Comparison of ENCODE assay signal across 1 cellular context in the genomic region with DNA sequence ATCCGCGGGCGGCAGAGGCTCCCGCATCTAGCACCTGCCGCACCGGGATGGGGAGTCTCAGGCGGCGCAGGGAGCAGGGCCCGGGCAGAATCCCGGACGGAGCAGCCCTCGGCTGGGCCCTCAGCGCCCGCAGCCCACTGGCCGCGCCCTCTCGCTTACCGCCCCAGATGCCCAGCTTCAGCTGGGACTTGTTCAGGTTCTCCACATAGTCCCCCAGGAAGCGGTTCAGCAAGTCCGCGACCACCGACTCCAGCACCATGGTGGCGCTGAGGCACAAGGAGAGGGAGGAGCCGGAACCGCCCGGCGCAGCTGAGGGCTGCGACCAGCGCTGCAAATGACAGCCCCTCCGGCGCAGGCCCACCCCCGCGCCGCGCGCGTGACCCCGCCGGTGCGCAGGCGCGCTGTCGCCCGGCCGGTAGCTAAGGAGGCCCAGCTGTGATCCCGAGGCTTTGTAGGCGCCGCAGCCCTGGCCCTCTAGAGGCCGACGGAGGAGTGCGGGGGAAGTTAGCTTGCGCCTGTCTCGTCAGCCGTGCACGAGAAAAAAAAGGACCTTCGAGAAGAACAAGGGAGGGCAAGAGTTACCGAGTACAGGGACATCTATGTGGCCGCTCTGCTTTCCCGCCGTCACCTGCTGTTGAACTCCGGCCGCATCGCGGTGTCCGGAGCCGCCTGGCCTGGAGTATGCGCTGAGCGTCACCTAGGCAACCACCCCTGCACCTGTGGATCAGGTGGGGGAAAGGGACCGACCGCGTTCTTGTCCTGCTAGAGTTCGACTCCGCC.
A peak's percentile ranks its signal among the peaks of the same experiment; 100 is the strongest.
TF ChIP-seq lines count a peak whose summit lies in the region.

A gene with protein sequence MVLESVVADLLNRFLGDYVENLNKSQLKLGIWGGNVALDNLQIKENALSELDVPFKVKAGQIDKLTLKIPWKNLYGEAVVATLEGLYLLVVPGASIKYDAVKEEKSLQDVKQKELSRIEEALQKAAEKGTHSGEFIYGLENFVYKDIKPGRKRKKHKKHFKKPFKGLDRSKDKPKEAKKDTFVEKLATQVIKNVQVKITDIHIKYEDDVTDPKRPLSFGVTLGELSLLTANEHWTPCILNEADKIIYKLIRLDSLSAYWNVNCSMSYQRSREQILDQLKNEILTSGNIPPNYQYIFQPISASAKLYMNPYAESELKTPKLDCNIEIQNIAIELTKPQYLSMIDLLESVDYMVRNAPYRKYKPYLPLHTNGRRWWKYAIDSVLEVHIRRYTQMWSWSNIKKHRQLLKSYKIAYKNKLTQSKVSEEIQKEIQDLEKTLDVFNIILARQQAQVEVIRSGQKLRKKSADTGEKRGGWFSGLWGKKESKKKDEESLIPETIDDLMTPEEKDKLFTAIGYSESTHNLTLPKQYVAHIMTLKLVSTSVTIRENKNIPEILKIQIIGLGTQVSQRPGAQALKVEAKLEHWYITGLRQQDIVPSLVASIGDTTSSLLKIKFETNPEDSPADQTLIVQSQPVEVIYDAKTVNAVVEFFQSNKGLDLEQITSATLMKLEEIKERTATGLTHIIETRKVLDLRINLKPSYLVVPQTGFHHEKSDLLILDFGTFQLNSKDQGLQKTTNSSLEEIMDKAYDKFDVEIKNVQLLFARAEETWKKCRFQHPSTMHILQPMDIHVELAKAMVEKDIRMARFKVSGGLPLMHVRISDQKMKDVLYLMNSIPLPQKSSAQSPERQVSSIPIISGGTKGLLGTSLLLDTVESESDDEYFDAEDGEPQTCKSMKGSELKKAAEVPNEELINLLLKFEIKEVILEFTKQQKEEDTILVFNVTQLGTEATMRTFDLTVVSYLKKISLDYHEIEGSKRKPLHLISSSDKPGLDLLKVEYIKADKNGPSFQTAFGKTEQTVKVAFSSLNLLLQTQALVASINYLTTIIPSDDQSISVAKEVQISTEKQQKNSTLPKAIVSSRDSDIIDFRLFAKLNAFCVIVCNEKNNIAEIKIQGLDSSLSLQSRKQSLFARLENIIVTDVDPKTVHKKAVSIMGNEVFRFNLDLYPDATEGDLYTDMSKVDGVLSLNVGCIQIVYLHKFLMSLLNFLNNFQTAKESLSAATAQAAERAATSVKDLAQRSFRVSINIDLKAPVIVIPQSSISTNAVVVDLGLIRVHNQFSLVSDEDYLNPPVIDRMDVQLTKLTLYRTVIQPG (N-terminal part only) (minus strand): TSS at position 332 of the 780 bp plus-strand sequence. CDS start 73 bp downstream, at position 259.

TF ChIP-seq in K562, 482 proteins besides CTCF, POLR2A, EP300 and RAD21 (continued from another document and continues in another):
- TF ChIP-seq, protein P1, sequence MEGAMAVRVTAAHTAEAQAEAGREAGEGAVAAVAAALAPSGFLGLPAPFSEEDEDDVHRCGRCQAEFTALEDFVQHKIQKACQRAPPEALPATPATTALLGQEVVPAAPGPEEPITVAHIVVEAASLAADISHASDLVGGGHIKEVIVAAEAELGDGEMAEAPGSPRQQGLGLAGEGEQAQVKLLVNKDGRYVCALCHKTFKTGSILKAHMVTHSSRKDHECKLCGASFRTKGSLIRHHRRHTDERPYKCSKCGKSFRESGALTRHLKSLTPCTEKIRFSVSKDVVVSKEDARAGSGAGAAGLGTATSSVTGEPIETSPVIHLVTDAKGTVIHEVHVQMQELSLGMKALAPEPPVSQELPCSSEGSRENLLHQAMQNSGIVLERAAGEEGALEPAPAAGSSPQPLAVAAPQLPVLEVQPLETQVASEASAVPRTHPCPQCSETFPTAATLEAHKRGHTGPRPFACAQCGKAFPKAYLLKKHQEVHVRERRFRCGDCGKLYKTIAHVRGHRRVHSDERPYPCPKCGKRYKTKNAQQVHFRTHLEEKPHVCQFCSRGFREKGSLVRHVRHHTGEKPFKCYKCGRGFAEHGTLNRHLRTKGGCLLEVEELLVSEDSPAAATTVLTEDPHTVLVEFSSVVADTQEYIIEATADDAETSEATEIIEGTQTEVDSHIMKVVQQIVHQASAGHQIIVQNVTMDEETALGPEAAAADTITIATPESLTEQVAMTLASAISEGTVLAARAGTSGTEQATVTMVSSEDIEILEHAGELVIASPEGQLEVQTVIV (CRISPR knock-in tag; IDR thresholded peaks at IDR 0.05; ENCODE audit: borderline replicate concordance) = no peak
- TF ChIP-seq ZFP1 (CRISPR knock-in tag; IDR thresholded peaks at IDR 0.05) (no peak), ZNF175 (CRISPR knock-in tag; IDR thresholded peaks at IDR 0.05; ENCODE audit: low read depth) (no peak; the same call in 1 of the 2 replicates), NFXL1 (CRISPR knock-in tag; IDR thresholded peaks at IDR 0.05) (no peak), TEAD4 (IDR thresholded peaks at IDR 0.05; ENCODE audit: low read length) (peak; percentile 27; the same call in 1 of the 2 replicates), TEAD4 (CRISPR knock-in tag; IDR thresholded peaks at IDR 0.05; ENCODE audit: borderline replicate concordance) (no peak), ZNF407 (IDR thresholded peaks at IDR 0.05; ENCODE audit: low read depth) (0 out of 2 replicates have a peak, but pooled peaks have one; percentile 45), ZC3H11A (IDR thresholded peaks at IDR 0.05; ENCODE audit: low read depth, low read length) (0 out of 2 replicates have a peak, but pooled peaks have one; percentile 64), RBM39 (optimal IDR thresholded peaks at IDR 0.05; ENCODE audit: low read depth, low read length) (no peak), POLR2H (tag; IDR thresholded peaks at IDR 0.05; ENCODE audit: low read depth) (no peak), ZBTB11 (CRISPR knock-in tag; IDR thresholded peaks at IDR 0.05) (peak in 1 of 3 experiments; percentile 59; a peak in 1 of 6 replicates), TAF1 (IDR thresholded peaks at IDR 0.05; ENCODE audit: control insufficient read depth, extremely low read depth, insufficient read depth, low read length, severe bottlenecking) (no peak)
- TF ChIP-seq, protein P2, sequence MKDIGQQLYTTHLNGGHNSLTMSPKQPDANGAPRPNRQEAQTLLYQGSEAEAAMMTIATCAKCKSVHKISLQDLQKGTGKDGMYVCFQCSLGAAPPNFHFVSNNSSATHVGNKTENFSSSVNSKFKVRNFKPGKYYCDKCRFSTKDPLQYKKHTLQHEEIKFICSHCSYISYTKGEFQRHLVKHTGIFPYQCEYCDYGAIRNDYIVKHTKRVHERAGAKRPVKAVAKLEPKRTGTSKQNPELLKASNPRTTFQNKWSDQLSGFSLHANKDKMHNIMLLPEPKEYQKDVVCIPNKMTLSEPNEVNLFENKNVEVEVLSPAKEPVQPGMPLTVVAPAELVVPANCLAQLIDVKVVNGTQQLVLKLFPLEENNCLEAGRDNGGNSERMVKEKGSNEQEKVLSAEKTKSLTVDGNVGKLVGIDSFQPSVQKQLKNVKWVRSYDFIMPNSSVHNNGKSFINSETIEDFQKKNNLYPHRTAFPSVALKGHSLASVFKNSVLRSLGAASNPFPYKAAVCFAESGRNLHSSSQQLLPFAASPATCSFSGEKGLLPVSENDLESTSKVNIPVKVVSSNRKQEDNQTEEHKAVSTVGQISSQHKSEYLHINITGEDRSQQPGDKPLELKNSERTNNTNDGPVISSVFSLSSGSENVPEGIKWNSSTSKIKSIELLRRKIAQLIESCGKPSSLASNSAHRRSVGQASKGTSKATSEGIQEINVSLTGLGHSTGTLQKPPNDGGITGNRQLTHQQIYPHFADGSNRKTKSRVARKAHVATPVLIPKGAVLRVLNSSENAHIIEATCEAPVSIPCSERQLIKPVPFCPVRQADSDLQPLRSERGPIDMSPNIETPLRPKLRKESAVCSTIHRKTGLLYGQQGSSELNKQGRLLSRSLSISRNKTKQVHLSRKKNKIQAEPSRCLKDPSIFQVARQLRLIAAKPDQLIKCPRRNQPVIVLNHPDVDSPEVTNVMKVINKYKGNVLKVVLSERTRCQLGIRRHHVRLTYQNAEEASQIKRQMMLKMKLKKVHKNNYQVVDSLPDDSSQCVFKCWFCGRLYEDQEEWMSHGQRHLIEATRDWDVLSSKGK (CRISPR knock-in tag; IDR thresholded peaks at IDR 0.05) = no peak
- TF ChIP-seq, protein P3, sequence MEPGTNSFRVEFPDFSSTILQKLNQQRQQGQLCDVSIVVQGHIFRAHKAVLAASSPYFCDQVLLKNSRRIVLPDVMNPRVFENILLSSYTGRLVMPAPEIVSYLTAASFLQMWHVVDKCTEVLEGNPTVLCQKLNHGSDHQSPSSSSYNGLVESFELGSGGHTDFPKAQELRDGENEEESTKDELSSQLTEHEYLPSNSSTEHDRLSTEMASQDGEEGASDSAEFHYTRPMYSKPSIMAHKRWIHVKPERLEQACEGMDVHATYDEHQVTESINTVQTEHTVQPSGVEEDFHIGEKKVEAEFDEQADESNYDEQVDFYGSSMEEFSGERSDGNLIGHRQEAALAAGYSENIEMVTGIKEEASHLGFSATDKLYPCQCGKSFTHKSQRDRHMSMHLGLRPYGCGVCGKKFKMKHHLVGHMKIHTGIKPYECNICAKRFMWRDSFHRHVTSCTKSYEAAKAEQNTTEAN (CRISPR knock-in tag; IDR thresholded peaks at IDR 0.05) = no peak
- TF ChIP-seq, protein P4, sequence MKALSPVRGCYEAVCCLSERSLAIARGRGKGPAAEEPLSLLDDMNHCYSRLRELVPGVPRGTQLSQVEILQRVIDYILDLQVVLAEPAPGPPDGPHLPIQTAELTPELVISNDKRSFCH (CRISPR knock-in tag; IDR thresholded peaks at IDR 0.05) = no peak
- TF ChIP-seq, protein P4 (tag; IDR thresholded peaks at IDR 0.05) = no peak
